Comparison of ENCODE assay signal across 21 cellular contexts in the genomic region with DNA sequence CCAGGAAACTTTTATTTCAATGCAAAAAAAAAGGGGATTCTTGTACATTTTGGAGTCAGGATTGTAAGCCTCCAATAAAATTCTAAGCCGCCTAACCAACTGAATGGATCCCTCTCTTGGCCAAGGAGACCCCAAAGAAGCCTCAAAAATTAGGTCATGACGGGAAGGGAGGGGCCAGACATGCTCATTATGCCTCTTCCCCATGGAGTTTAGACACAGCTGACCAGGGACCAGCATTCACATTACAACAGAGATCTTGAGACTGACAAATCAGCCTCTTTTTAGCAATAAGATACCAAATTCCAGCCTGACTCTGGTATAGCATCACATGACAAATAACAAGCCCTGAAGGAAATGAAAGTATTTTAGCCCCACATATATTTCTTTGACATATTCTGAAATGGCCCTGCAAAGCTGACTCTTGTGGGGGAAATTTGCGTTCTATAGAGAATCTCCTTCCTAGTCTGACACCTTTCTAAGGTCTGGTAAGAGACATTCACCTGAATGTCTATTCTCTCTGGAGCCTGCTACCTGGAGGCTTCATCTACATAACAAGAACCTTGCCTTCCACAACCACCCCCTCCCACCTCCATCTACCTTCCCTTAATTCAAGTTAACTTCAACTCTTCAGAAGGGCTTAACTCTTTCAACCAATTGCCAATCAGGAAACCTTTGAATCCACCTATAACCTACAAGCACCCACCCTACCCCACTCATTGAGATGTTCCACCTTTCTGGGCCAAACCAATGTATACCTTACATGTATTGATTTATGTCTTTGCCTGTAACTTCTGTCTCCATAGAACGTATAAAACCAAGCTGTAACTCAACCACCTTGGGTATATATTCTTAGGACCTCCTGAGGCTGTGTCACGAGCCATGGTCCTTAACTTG. TPM values are rescaled to one million over a fixed set of nuclear protein-coding genes. Genes with fewer than 3 reads are reported as not detected.
DNase-seq lines count a peak whose midpoint lies in the region; ATAC-seq and TF ChIP-seq lines count a peak whose summit lies in the region.
"Had no signal": no experiment of that assay in that cellular context is flagged by ENCODE, and none has a peak within 500 bp of the region (broad histone marks: within the 10 kb centered on the region; RNA-seq: fewer than 3 reads in every experiment).

No MANE protein-coding gene starts in this region.

- H3K4me3 Mint-ChIP-seq in CD14-positive monocyte = no peak overlapping the region
- H3K4me3 Mint-ChIP-seq: CD4-positive, alpha-beta T cell had no signal

- H3K36me3 Mint-ChIP-seq in CD14-positive monocyte = no peaks in the 10 kb centered on the region

- H3K4me3 ChIP-seq in H7 (ENCODE audit: insufficient read depth, low read depth, low read length) (no peak overlapping the region), NT2/D1 (ENCODE audit: insufficient read length, low read depth) (no peak overlapping the region)
- H3K4me3 ChIP-seq: Peyer's patch had no signal

- DNase-seq in H7 (peak; percentile 81), NT2/D1 (ENCODE audit: low read depth, low spot score) (peak; percentile 38), foreskin melanocyte (peak; percentile 22), iPS-NIHi7 (ENCODE audit: extremely low spot score) (peak; percentile 53), CD14-positive monocyte (ENCODE audit: low spot score) (no peak), HuH-7 (ENCODE audit: low spot score) (no peak)
- DNase-seq in NK-92 treated with Interleukin-12 subunit alpha and Interleukin-12 subunit beta, amount 100 ng/mL, for 24 hours (lab: John Stamatoyannopoulos, UW) = no peak
- DNase-seq: CD4-positive, alpha-beta T cell; COR-L47; GOT3; NCI-H1092; NCI-H1417 treated with DMSO at 0.1 percent for 48 hours; NCI-H1694 treated with DMSO at 0.1 percent for 48 hours; NCI-H2081; NCI-H2227 treated with DMSO at 0.1 percent for 48 hours; NCI-H526 treated with DMSO at 0.1 percent for 48 hours; SHP77 treated with DMSO at 0.1 percent for 48 hours had no signal

- peaks cover 2 to 26% (median 21%) of the 10 kb centered on the region in 7 donors for H3K9me3 Mint-ChIP-seq in CD14-positive monocyte

- no peak overlapping the region for H3K27ac Mint-ChIP-seq in CD14-positive monocyte
- H3K27ac Mint-ChIP-seq: CD4-positive, alpha-beta T cell had no signal

- no peak for ATAC-seq in HG02588 (IDR thresholded peaks at IDR 0.05; ENCODE audit: unreplicated experiment)

- peaks cover 4% of the 10 kb centered on the region for H3K4me1 ChIP-seq in NT2/D1 (ENCODE audit: insufficient read depth, insufficient read length)
- H3K4me1 ChIP-seq: Peyer's patch had no signal

- peaks cover 4% of the 10 kb centered on the region; the same call in 1 of the 2 replicates for H3K36me3 ChIP-seq in H7 (replicated peaks; ENCODE audit: control insufficient read depth, insufficient read depth, low read length)
- peaks cover 9% of the 10 kb centered on the region for H3K36me3 ChIP-seq in NT2/D1 (ENCODE audit: insufficient read depth, insufficient read length, low read length)
- H3K36me3 ChIP-seq: Peyer's patch had no signal

- no peaks in the 10 kb centered on the region for H3K4me1 Mint-ChIP-seq in CD14-positive monocyte

- H3K27me3 ChIP-seq in H7 (ENCODE audit: control insufficient read depth, insufficient read depth, low read length) = no peaks in the 10 kb centered on the region
- no peaks in the 10 kb centered on the region for H3K27me3 ChIP-seq in NT2/D1 (ENCODE audit: insufficient read depth, insufficient read length)
- H3K27me3 ChIP-seq: Peyer's patch had no signal

- TF ChIP-seq CTCF in CD14-positive monocyte (IDR thresholded peaks at IDR 0.05) = no peak

- peaks cover 10% of the 10 kb centered on the region; the same call in 1 of the 2 replicates for H3K9me3 ChIP-seq in NT2/D1 (ENCODE audit: insufficient read depth, low read length)
- H3K9me3 ChIP-seq: Peyer's patch had no signal

- H3K9ac ChIP-seq in NT2/D1 (ENCODE audit: insufficient read length, low read depth) = no peak overlapping the region

- intact Hi-C loops in CD14-positive monocyte (cut with micrococcal nuclease) = no loop called here

- H3K27me3 Mint-ChIP-seq in CD14-positive monocyte (ENCODE audit: low read depth in 3 of 3) = peaks cover 20 to 23% (median 21%) of the 10 kb centered on the region in 3 donors

RNA-seq across cellular contexts. Expression of gene GAL, which starts 10.3 kb away (rescaled TPM):
- total RNA-seq in H7 (2014; rRNA removed; shearing (Covaris generic)) = 192 and 226 TPM in 2 replicates
- not detected for polyA plus RNA-seq in CD14-positive monocyte
- total RNA-seq: A172; CD4-positive, alpha-beta T cell; OCI-LY7 had no signal

RNA-seq across cellular contexts. Expression of gene TESMIN, which starts 56.7 kb away (rescaled TPM):
- 63.7 and 91.0 TPM in 2 replicates for total RNA-seq in H7 (2014; rRNA removed; shearing (Covaris generic))
- 1 to 10 TPM; 1.9 to 2.5 TPM for polyA plus RNA-seq in CD14-positive monocyte
- total RNA-seq: A172 had no signal

Comparison
In these comparisons a context has a peak if more than half of its experiments do, and no peak if none do; other contexts are left out.
1. DNase-seq: peak in H7 (single experiment), NT2/D1 (single experiment), foreskin melanocyte (single experiment) and iPS-NIHi7 (single experiment); none in NK-92 treated with Interleukin-12 subunit alpha and Interleukin-12 subunit beta, amount 100 ng/mL, for 24 hours (single experiment), CD14-positive monocyte (single experiment) and HuH-7 (single experiment).